In genomic region chr4:180923476-180923875, GRCh38 we compare ENCODE assay signal across 17 cellular contexts.
DNase-seq lines count a peak whose midpoint lies in the region; ATAC-seq, FAIRE-seq and TF ChIP-seq lines count a peak whose summit lies in the region.
"Had no signal": no experiment of that assay in that cellular context is flagged by ENCODE, and none has a peak within 500 bp of the region (broad histone marks: within the 10 kb centered on the region; RNA-seq: fewer than 3 reads in every experiment).

No MANE protein-coding gene starts in this region.

- DNase-seq in EL (peak; percentile 62), RCC 7860 (ENCODE audit: low spot score) (peak; percentile 42), fibroblast of lung (ENCODE audit: low read depth in 2 of 2) (peak; percentile 85 to 90), smooth muscle cell (lab: John Stamatoyannopoulos, UW; ENCODE audit: unreplicated experiment) (no peak), dermis blood vessel endothelial cell (no peak), COLO829 (ENCODE audit: low spot score) (no peak), GM20000 (ENCODE audit: low spot score) (no peak)
- DNase-seq: activated gamma-delta T cell treated with Interleukin-2 at 50 U/mL for 16 hours; CD8-positive, alpha-beta T cell; Karpas-422; NCI-H1436; tibial artery had no signal

- H3K9me3 ChIP-seq in fibroblast of lung (ENCODE audit: control insufficient read depth, insufficient read depth, low read depth, low read length) (no peaks in the 10 kb centered on the region), smooth muscle cell (replicated peaks; ENCODE audit: low read depth) (no peaks in the 10 kb centered on the region)
- H3K9me3 ChIP-seq: tibial artery had no signal

- H3K9ac ChIP-seq in fibroblast of lung (ENCODE audit: insufficient read depth, low read length) (no peak overlapping the region), smooth muscle cell (ENCODE audit: low read depth) (peak overlapping the region; percentile 41)
- H3K9ac ChIP-seq: parathyroid adenoma had no signal

- TF ChIP-seq CTCF in fibroblast of lung (conservative IDR thresholded peaks at IDR 0.05 in 1 of 2, IDR thresholded peaks at IDR 0.05 in 1 of 2; ENCODE audit: low read depth in 1 of 2, low read length in 2 of 2): no peak
- no peak for TF ChIP-seq CTCF in smooth muscle cell (IDR thresholded peaks at IDR 0.05; ENCODE audit: borderline replicate concordance, insufficient read depth, poor library complexity, severe bottlenecking)
- no peak for TF ChIP-seq CTCF in GM20000 (IDR thresholded peaks at IDR 0.05; ENCODE audit: extremely low read depth, missing control alignments)

- H3K4me3 ChIP-seq in fibroblast of lung (replicated peaks in 1 of 4; ENCODE audit: control extremely low read depth in 1 of 4, insufficient read depth in 1 of 4, low read depth in 3 of 4, low read length in 4 of 4): no peak overlapping the region
- H3K4me3 ChIP-seq in smooth muscle cell: no peak overlapping the region
- H3K4me3 ChIP-seq: tibial artery had no signal

- no peaks in the 10 kb centered on the region for H3F3A ChIP-seq in smooth muscle cell (ENCODE audit: low read depth)

- H3K27ac ChIP-seq in fibroblast of lung (ENCODE audit: insufficient read depth, low read length) (peak overlapping the region; percentile 44), smooth muscle cell (ENCODE audit: low read depth) (peak overlapping the region; percentile 56)
- H3K27ac ChIP-seq: parathyroid adenoma, tibial artery had no signal

- no peak overlapping the region for H2AFZ ChIP-seq in fibroblast of lung (ENCODE audit: low read length)
- no peak overlapping the region for H2AFZ ChIP-seq in smooth muscle cell (ENCODE audit: low read depth)
- H2AFZ ChIP-seq: parathyroid adenoma had no signal

- no peaks in the 10 kb centered on the region for H3K79me2 ChIP-seq in fibroblast of lung (ENCODE audit: control insufficient read depth, insufficient read depth, low read length)
- no peaks in the 10 kb centered on the region for H3K79me2 ChIP-seq in smooth muscle cell (ENCODE audit: low read depth)
- H3K79me2 ChIP-seq: parathyroid adenoma had no signal

- H3K4me2 ChIP-seq in fibroblast of lung (ENCODE audit: extremely low read depth, insufficient read depth, low read length): no peak overlapping the region
- peak overlapping the region; percentile 23 for H3K4me2 ChIP-seq in smooth muscle cell

- H3K4me1 ChIP-seq in fibroblast of lung (ENCODE audit: control insufficient read depth, extremely low read depth, insufficient read depth, low read length): no peaks in the 10 kb centered on the region
- no peaks in the 10 kb centered on the region for H3K4me1 ChIP-seq in smooth muscle cell (ENCODE audit: low read depth)
- H3K4me1 ChIP-seq: parathyroid adenoma had no signal

- H4K20me1 ChIP-seq in fibroblast of lung (ENCODE audit: control insufficient read depth, extremely low read depth, insufficient read depth, low read length): no peaks in the 10 kb centered on the region
- H4K20me1 ChIP-seq in smooth muscle cell (ENCODE audit: low read depth): no peaks in the 10 kb centered on the region

- ATAC-seq in HG03039 (IDR thresholded peaks at IDR 0.05; ENCODE audit: unreplicated experiment): no peak
- ATAC-seq: activated CD4-positive, CD25-positive, alpha-beta regulatory T cell treated with anti-CD3 and anti-CD28 coated beads, Interleukin-2, amount 50 U/mL, for 24 hours; CD8-positive, alpha-beta T cell; Right ventricle myocardium inferior had no signal

- no peak for FAIRE-seq in RCC 7860 (lab: Jason Lieb, UNC)
- FAIRE-seq: frontal cortex had no signal

- H3K27me3 ChIP-seq in fibroblast of lung (ENCODE audit: control insufficient read depth, insufficient read depth, low read length) (no peaks in the 10 kb centered on the region), smooth muscle cell (ENCODE audit: low read depth) (no peaks in the 10 kb centered on the region)
- H3K27me3 ChIP-seq: tibial artery had no signal

- H3K36me3 ChIP-seq in fibroblast of lung (ENCODE audit: control insufficient read depth, insufficient read depth, low read length) (no peaks in the 10 kb centered on the region), smooth muscle cell (ENCODE audit: low read depth) (no peaks in the 10 kb centered on the region)
- H3K36me3 ChIP-seq: tibial artery had no signal

Comparison
In these comparisons a context has a peak if more than half of its experiments do, and no peak if none do; other contexts are left out.
1. DNase-seq: peak in EL (single experiment), RCC 7860 (single experiment) and fibroblast of lung (2 of 2); none in smooth muscle cell (single experiment), dermis blood vessel endothelial cell (single experiment), COLO829 (single experiment) and GM20000 (single experiment).